8 cellular contexts compared by ENCODE assay signal in the genomic region with DNA sequence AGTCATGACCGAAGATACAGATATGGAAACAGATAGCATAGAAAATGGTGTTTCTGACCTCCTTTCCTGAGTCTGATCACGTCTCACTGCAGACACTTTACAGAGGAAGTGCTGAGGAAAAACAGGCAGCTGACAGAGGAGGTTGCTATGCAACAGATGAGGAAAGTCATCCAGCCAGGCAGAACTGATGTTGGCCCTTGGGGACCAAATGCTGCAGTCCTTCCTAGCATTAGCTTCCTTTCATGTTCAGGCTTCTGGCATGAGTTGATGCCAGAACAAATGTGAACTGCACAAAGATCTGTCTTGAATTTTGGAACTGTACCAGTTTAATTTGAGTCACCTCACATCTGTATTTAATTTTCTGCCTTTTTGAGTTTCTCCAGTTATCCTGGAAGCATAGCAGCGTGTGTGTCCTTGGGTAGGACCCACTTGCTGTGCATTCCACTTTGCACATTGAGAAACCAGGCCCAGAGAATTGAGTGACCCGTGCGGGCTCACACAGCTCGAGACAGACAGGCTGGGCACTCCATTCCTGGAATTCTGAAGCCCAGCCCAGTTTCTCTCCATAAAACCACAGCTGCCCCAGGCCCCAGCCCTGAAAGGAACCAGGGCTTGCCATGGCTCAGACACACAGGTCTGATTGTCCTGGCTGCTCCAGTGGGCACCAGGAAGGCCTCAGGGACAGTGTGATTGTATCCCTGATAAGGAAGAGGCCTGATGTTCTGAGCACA. TPM values are rescaled to one million over a fixed set of nuclear protein-coding genes. Genes with fewer than 3 reads are reported as not detected.
DNase-seq lines count a peak whose midpoint lies in the region; ATAC-seq and TF ChIP-seq lines count a peak whose summit lies in the region.
"Had no signal": no experiment of that assay in that cellular context is flagged by ENCODE, and none has a peak within 500 bp of the region (broad histone marks: within the 10 kb centered on the region; RNA-seq: fewer than 3 reads in every experiment).

No MANE protein-coding gene starts in this region.

- ATAC-seq in GM18873 (IDR thresholded peaks at IDR 0.05; ENCODE audit: low FRiP score, unreplicated experiment) (peak; percentile 34), GM18909 (IDR thresholded peaks at IDR 0.05; ENCODE audit: poor library complexity, unreplicated experiment) (no peak), HG02970 (IDR thresholded peaks at IDR 0.05; ENCODE audit: low FRiP score, unreplicated experiment) (no peak)
- ATAC-seq: Panc1 had no signal

- no peak overlapping the region for H3K4me3 ChIP-seq in cardiac fibroblast (replicated peaks in 1 of 2; ENCODE audit: low read depth in 2 of 2, low read length in 2 of 2)

- DNase-seq in NCI-H1417 treated with DMSO at 0.1 percent for 48 hours (lab: John Stamatoyannopoulos, UW) (peak; percentile 9), cardiac fibroblast (ENCODE audit: low read depth in 2 of 2) (peak; percentile 82 to 83), myocyte (ENCODE audit: low read depth) (peak; percentile 61)
- DNase-seq in stimulated activated CD4-positive, alpha-beta T cell treated with anti-CD3 and anti-CD28 coated beads, Interleukin-1b, Interleukin-23, amount 100 ng/mL, for 48 hours, result no peak

- no peak for TF ChIP-seq CTCF in cardiac fibroblast (IDR thresholded peaks at IDR 0.05; ENCODE audit: low read depth, low read length)

RNA-seq across cellular contexts. Expression of gene MAGED1, which starts 1.4 kb away (rescaled TPM):
- 477 and 582 TPM in 2 replicates for total RNA-seq in myocyte
- polyA plus RNA-seq in myocyte (2012), result 507 TPM
